In the genomic region with DNA sequence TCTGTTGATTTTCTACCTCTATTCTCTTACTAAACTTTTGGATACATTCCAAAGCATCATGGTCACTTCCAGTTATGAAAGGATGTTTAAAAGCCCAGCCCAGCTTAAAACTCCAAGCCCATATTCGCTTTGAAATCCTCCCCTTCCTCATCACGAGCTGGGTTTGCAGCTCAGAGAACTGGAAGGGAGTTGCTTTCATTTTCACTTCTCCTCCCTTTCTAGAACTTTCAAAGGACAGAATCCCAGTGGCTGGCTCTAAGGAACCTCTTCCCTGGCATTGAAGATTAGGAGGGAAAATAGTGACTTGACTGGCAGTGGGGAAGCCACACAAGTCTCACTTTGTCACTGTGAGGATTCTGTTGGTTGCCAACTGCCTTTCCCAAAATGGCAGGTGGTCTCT, we compare ENCODE assay signal across 20 cellular contexts.
DNase-seq lines count a peak whose midpoint lies in the region; ATAC-seq and TF ChIP-seq lines count a peak whose summit lies in the region.
"Had no signal": no experiment of that assay in that cellular context is flagged by ENCODE, and none has a peak within 500 bp of the region (broad histone marks: within the 10 kb centered on the region; RNA-seq: fewer than 3 reads in every experiment).

No MANE protein-coding gene starts in this region.

- H3K4me1 ChIP-seq in ACC112 (ENCODE audit: control insufficient read depth, insufficient read depth, low read length, unreplicated experiment) = no peaks in the 10 kb centered on the region
- H3K4me1 ChIP-seq in Loucy (ENCODE audit: insufficient read depth, low read length, poor library complexity, severe bottlenecking) = peaks cover 4% of the 10 kb centered on the region
- no peaks in the 10 kb centered on the region for H3K4me1 ChIP-seq in mammary epithelial cell (ENCODE audit: insufficient read depth, low read length)
- H3K4me1 ChIP-seq in right lobe of liver = no peaks in the 10 kb centered on the region
- H3K4me1 ChIP-seq: BE2C, SJSA1 had no signal

- H3K36me3 ChIP-seq in ACC112 (ENCODE audit: insufficient read depth, low read length) (no peaks in the 10 kb centered on the region), Loucy (ENCODE audit: insufficient read depth, low read length) (no peaks in the 10 kb centered on the region), mammary epithelial cell (ENCODE audit: insufficient read depth, low read length) (no peaks in the 10 kb centered on the region), right lobe of liver (no peaks in the 10 kb centered on the region)
- H3K36me3 ChIP-seq: BE2C, SJSA1 had no signal

- no peak for TF ChIP-seq POLR2A in right lobe of liver (IDR thresholded peaks at IDR 0.05)

- H3K27ac ChIP-seq in ACC112 (ENCODE audit: low read depth, low read length) (no peak overlapping the region), mammary epithelial cell (ENCODE audit: insufficient read depth, low read depth, low read length) (no peak overlapping the region), right lobe of liver (no peak overlapping the region)
- H3K27ac ChIP-seq: SJSA1 had no signal

- CTCF ChIA-PET in mammary epithelial cell (lab: Charles Lee; ENCODE audit: low non-redundant PET) = no interaction called here

- BruUV-seq in mammary epithelial cell (replicated peaks; lab: Mats Ljungman, UMichigan) = no TSS peak

- WGBS in mammary epithelial cell (ENCODE audit: low coverage, missing lambda C conversion rate) = 54% methylated on average over 2 of the region's 2 CpGs
- WGBS in right lobe of liver (ENCODE audit: insufficient coverage, low coverage, low lambda C conversion rate, missing lambda C conversion rate) = 39% methylated on average over 2 of the region's 2 CpGs

- no peaks in the 10 kb centered on the region for H3K79me2 ChIP-seq in ACC112 (ENCODE audit: control insufficient read depth, insufficient read depth, low read length, unreplicated experiment)
- no peaks in the 10 kb centered on the region for H3K79me2 ChIP-seq in Loucy (ENCODE audit: insufficient read depth, low read length)
- H3K79me2 ChIP-seq in mammary epithelial cell (ENCODE audit: insufficient read depth, low read length) = no peaks in the 10 kb centered on the region

- H3K4me3 ChIP-seq in ACC112 (ENCODE audit: low read depth, low read length) (peak overlapping the region; percentile 40; the same call in 1 of the 2 replicates), Loucy (ENCODE audit: low read length, poor library complexity, severe bottlenecking) (no peak overlapping the region), mammary epithelial cell (replicated peaks in 1 of 3; ENCODE audit: insufficient read depth in 1 of 3, low read depth in 2 of 3, low read length in 3 of 3) (no peak overlapping the region), right lobe of liver (no peak overlapping the region)
- H3K4me3 ChIP-seq: SJSA1 had no signal

- intact Hi-C loops in mammary epithelial cell (cut with micrococcal nuclease) (no loop called here), right lobe of liver (cut with DNase I) (no loop called here)

- H3K4me2 ChIP-seq in Loucy (ENCODE audit: low read depth, low read length, poor library complexity, severe bottlenecking) = no peak overlapping the region
- peak overlapping the region; percentile 43 for H3K4me2 ChIP-seq in mammary epithelial cell (ENCODE audit: insufficient read depth, low read depth, low read length)

- no peak for TF ChIP-seq CTCF in Loucy (conservative IDR thresholded peaks at IDR 0.05; ENCODE audit: low read length)
- no peak for TF ChIP-seq CTCF in mammary epithelial cell (conservative IDR thresholded peaks at IDR 0.05 in 1 of 2, IDR thresholded peaks at IDR 0.05 in 1 of 2; ENCODE audit: extremely low read depth in 1 of 2, insufficient read depth in 1 of 2, low read depth in 1 of 2, low read length in 2 of 2)
- no peak for TF ChIP-seq CTCF in right lobe of liver (IDR thresholded peaks at IDR 0.05)

- H2AFZ ChIP-seq in ACC112 (ENCODE audit: low read length, unreplicated experiment) = no peak overlapping the region
- H2AFZ ChIP-seq in Loucy (ENCODE audit: low read length) = 0 out of 2 replicates have a peak overlapping the region, but pooled peaks have one; percentile 10
- no peak overlapping the region for H2AFZ ChIP-seq in mammary epithelial cell (ENCODE audit: low read depth, low read length)

- DNase-seq in mammary epithelial cell = no peak
- no peak for DNase-seq in right lobe of liver
- no peak for DNase-seq in NCI-H446 treated with DMSO at 0.1 percent for 48 hours (lab: John Stamatoyannopoulos, UW)
- DNase-seq: BE2C; CD4-positive, alpha-beta T cell; DMS53; GOT3; NCI-H1048; NCI-H1436; NCI-H2029 treated with DMSO at 0.1 percent for 48 hours; NCI-H2171; NCI-H69 had no signal

- H3K9me3 ChIP-seq in Loucy (ENCODE audit: insufficient read depth, low read depth, low read length) (no peaks in the 10 kb centered on the region), mammary epithelial cell (replicated peaks; ENCODE audit: insufficient read depth, low read length) (no peaks in the 10 kb centered on the region), right lobe of liver (no peaks in the 10 kb centered on the region)
- H3K9me3 ChIP-seq: BE2C, SJSA1 had no signal

- ATAC-seq in right lobe of liver (peak in 3 of 4 donors; percentile 33 to 83 (median 37)), HG02763 (IDR thresholded peaks at IDR 0.05; ENCODE audit: unreplicated experiment) (no peak), GM18873 (IDR thresholded peaks at IDR 0.05; ENCODE audit: low FRiP score, unreplicated experiment) (no peak), GM21576 (IDR thresholded peaks at IDR 0.05; ENCODE audit: unreplicated experiment) (no peak)
- ATAC-seq: HCT116, Panc1 had no signal

- dilution Hi-C loops in mammary epithelial cell (cut with HindIII; ENCODE audit: low sequenced_read_pairs) = no loop called here

- no peaks in the 10 kb centered on the region for H3F3A ChIP-seq in Loucy (ENCODE audit: low read depth)

- H4K20me1 ChIP-seq in Loucy (ENCODE audit: insufficient read depth, low read length, poor library complexity, severe bottlenecking) (no peaks in the 10 kb centered on the region), mammary epithelial cell (ENCODE audit: insufficient read depth, low read length) (no peaks in the 10 kb centered on the region)

- H3K27me3 ChIP-seq in ACC112 (ENCODE audit: insufficient read depth, low read length) = no peaks in the 10 kb centered on the region; the same call in 1 of the 2 replicates
- H3K27me3 ChIP-seq in Loucy (ENCODE audit: insufficient read depth, low read length, poor library complexity, severe bottlenecking) = no peaks in the 10 kb centered on the region
- H3K27me3 ChIP-seq in mammary epithelial cell (ENCODE audit: insufficient read depth, low read length) = no peaks in the 10 kb centered on the region
- no peaks in the 10 kb centered on the region for H3K27me3 ChIP-seq in right lobe of liver
- H3K27me3 ChIP-seq: BE2C, SJSA1 had no signal

- in situ Hi-C loops in mammary epithelial cell (cut with MboI; ENCODE audit: low sequenced_read_pairs in 2 of 2) = no loop called here

- H3K9ac ChIP-seq in Loucy (ENCODE audit: low read depth, low read length, poor library complexity, severe bottlenecking) (no peak overlapping the region), mammary epithelial cell (ENCODE audit: insufficient read depth, low read length) (no peak overlapping the region)

- H3K9me2 ChIP-seq in Loucy (replicated peaks; ENCODE audit: low read depth, low read length) = no peaks in the 10 kb centered on the region

Comparison
In these comparisons a context has a peak if more than half of its experiments do, and no peak if none do; other contexts are left out.
1. ATAC-seq: peak in right lobe of liver (3 of 4); none in HG02763 (single experiment), GM18873 (single experiment) and GM21576 (single experiment).